ENCODE assay signal across 10 cellular contexts in genomic region chr12:98332626-98333025, GRCh38.
DNase-seq lines count a peak whose midpoint lies in the region; ATAC-seq and TF ChIP-seq lines count a peak whose summit lies in the region.
"Had no signal": no experiment of that assay in that cellular context is flagged by ENCODE, and none has a peak within 500 bp of the region (broad histone marks: within the 10 kb centered on the region; RNA-seq: fewer than 3 reads in every experiment).

No MANE protein-coding gene starts in this region.

- POLR2A ChIA-PET in A673 (lab: Charles Lee; ENCODE audit: low non-redundant PET) = no interaction called here
- POLR2A ChIA-PET in GM10248 (lab: Yijun Ruan, JAX) = no interaction called here

- BruUV-seq in A673 (replicated peaks; lab: Mats Ljungman, UMichigan) = no TSS peak

- WGBS in spleen, 5 donors = 83 to 100% (median 92%) methylated on average over 1 of the region's 1 CpG

- TF ChIP-seq CTCF in A673 (conservative IDR thresholded peaks at IDR 0.05; ENCODE audit: low read depth, low read length) (no peak), spleen (IDR thresholded peaks at IDR 0.05 in 8 of 11, conservative IDR thresholded peaks at IDR 0.05 in 3 of 11) (no peak), gastrocnemius medialis (IDR thresholded peaks at IDR 0.05 in 4 of 5, conservative IDR thresholded peaks at IDR 0.05 in 1 of 5) (no peak), GM10248 (IDR thresholded peaks at IDR 0.05; ENCODE audit: control extremely low read depth, extremely low read depth, low read depth, missing control alignments) (no peak)

- no peaks in the 10 kb centered on the region for H3K4me1 ChIP-seq in A673 (ENCODE audit: insufficient read depth, low read length, poor library complexity, severe bottlenecking)
- H3K4me1 ChIP-seq in spleen = no peaks in the 10 kb centered on the region
- H3K4me1 ChIP-seq in gastrocnemius medialis = no peaks in the 10 kb centered on the region
- H3K4me1 ChIP-seq: sigmoid colon, upper lobe of left lung had no signal

- no peak overlapping the region for H3K4me3 ChIP-seq in A673 (ENCODE audit: low read depth, low read length, poor library complexity, severe bottlenecking)
- H3K4me3 ChIP-seq in spleen = no peak overlapping the region
- no peak overlapping the region for H3K4me3 ChIP-seq in gastrocnemius medialis
- H3K4me3 ChIP-seq: sigmoid colon, upper lobe of left lung had no signal

- intact Hi-C loops in A673 (cut with micrococcal nuclease; ENCODE audit: unreplicated experiment) (no loop called here), spleen (cut with DNase I; ENCODE audit: low total_unique reads) (no loop called here), gastrocnemius medialis (cut with DNase I; ENCODE audit: low total_unique reads) (no loop called here)

- no peaks in the 10 kb centered on the region for H3K9me3 ChIP-seq in A673 (ENCODE audit: low read depth, low read length, poor library complexity, severe bottlenecking)
- H3K9me3 ChIP-seq in spleen = no peaks in the 10 kb centered on the region
- no peaks in the 10 kb centered on the region for H3K9me3 ChIP-seq in gastrocnemius medialis
- H3K9me3 ChIP-seq: sigmoid colon, upper lobe of left lung had no signal

- in situ Hi-C loops in KBM-7 (cut with MboI; ENCODE audit: low pct_unique_long_range_greater_than_20kb, low sequenced_read_pairs) = no loop called here
- in situ Hi-C loops in gastrocnemius medialis (cut with MboI; ENCODE audit: low sequenced_read_pairs in 4 of 4) = no loop called here

- H3K27me3 ChIP-seq in A673 (replicated peaks; ENCODE audit: insufficient read depth, low read depth, low read length, poor library complexity) = peaks cover 5% of the 10 kb centered on the region
- peaks cover 0 to 4% (median 0%) of the 10 kb centered on the region in 7 donors for H3K27me3 ChIP-seq in spleen (replicated peaks in 1 of 7)
- H3K27me3 ChIP-seq in gastrocnemius medialis = no peaks in the 10 kb centered on the region
- H3K27me3 ChIP-seq: sigmoid colon, upper lobe of left lung had no signal

- peak; percentile 10 for DNase-seq in A673 (ENCODE audit: low spot score)
- DNase-seq in KBM-7 = peak; percentile 3
- DNase-seq in spleen = no peak
- no peak for DNase-seq in gastrocnemius medialis
- DNase-seq in GM10248 (ENCODE audit: extremely low spot score) = no peak
- no peak for DNase-seq in COLO829 (ENCODE audit: low spot score)
- DNase-seq: sigmoid colon, upper lobe of left lung had no signal

- TF ChIP-seq POLR2A in spleen (IDR thresholded peaks at IDR 0.05) (no peak), gastrocnemius medialis (IDR thresholded peaks at IDR 0.05) (no peak)

- CTCF ChIA-PET in A673 (lab: Charles Lee) (no interaction called here), GM10248 (lab: Yijun Ruan, JAX) (no interaction called here)

- no peaks in the 10 kb centered on the region for H3K36me3 ChIP-seq in A673 (ENCODE audit: insufficient read depth, low read length, poor library complexity, severe bottlenecking)
- H3K36me3 ChIP-seq in spleen = no peaks in the 10 kb centered on the region
- no peaks in the 10 kb centered on the region for H3K36me3 ChIP-seq in gastrocnemius medialis
- H3K36me3 ChIP-seq: sigmoid colon, upper lobe of left lung had no signal

- H3K27ac ChIP-seq in A673 (ENCODE audit: low read depth, low read length, poor library complexity, severe bottlenecking) (no peak overlapping the region), spleen (no peak overlapping the region), gastrocnemius medialis (no peak overlapping the region)
- H3K27ac ChIP-seq: sigmoid colon, upper lobe of left lung had no signal

- ATAC-seq in GM18868 (IDR thresholded peaks at IDR 0.05; ENCODE audit: unreplicated experiment) = peak; percentile 85
- ATAC-seq in HG02759 (IDR thresholded peaks at IDR 0.05; ENCODE audit: unreplicated experiment) = peak; percentile 78
- ATAC-seq in gastrocnemius medialis = no peak

Comparison
In these comparisons a context has a peak if more than half of its experiments do, and no peak if none do; other contexts are left out.
1. DNase-seq: peak in A673 (single experiment) and KBM-7 (single experiment); none in spleen (single experiment), gastrocnemius medialis (0 of 2), GM10248 (single experiment) and COLO829 (single experiment).
2. ATAC-seq: peak in GM18868 (single experiment) and HG02759 (single experiment); none in gastrocnemius medialis (0 of 2).